In genomic region chr15:38130200-38130567, GRCh38 we compare ENCODE assay signal across 7 cellular contexts.
DNase-seq lines count a peak whose midpoint lies in the region; ATAC-seq and TF ChIP-seq lines count a peak whose summit lies in the region.

No MANE protein-coding gene starts in this region.

- H3K79me2 ChIP-seq in fibroblast of lung (ENCODE audit: control insufficient read depth, insufficient read depth, low read length) = no peaks in the 10 kb centered on the region

- H3K27me3 ChIP-seq in fibroblast of lung (ENCODE audit: control insufficient read depth, insufficient read depth, low read length) (no peaks in the 10 kb centered on the region), WERI-Rb-1 (ENCODE audit: insufficient read depth, low read depth, severe bottlenecking) (no peaks in the 10 kb centered on the region)

- H4K20me1 ChIP-seq in fibroblast of lung (ENCODE audit: control insufficient read depth, extremely low read depth, insufficient read depth, low read length) = no peaks in the 10 kb centered on the region

- H3K4me1 ChIP-seq in fibroblast of lung (ENCODE audit: control insufficient read depth, extremely low read depth, insufficient read depth, low read length) = peaks cover 17% of the 10 kb centered on the region

- TF ChIP-seq CTCF in fibroblast of lung (conservative IDR thresholded peaks at IDR 0.05 in 1 of 2, IDR thresholded peaks at IDR 0.05 in 1 of 2; ENCODE audit: low read depth in 1 of 2, low read length in 2 of 2) (no peak), WERI-Rb-1 (IDR thresholded peaks at IDR 0.05; ENCODE audit: low read depth, low read length) (no peak)

- H3K36me3 ChIP-seq in fibroblast of lung (ENCODE audit: control insufficient read depth, insufficient read depth, low read length) (no peaks in the 10 kb centered on the region), WERI-Rb-1 (no peaks in the 10 kb centered on the region)

- peak overlapping the region; percentile 36 for H2AFZ ChIP-seq in fibroblast of lung (ENCODE audit: low read length)

- H3K9me3 ChIP-seq in fibroblast of lung (ENCODE audit: control insufficient read depth, insufficient read depth, low read depth, low read length) = no peaks in the 10 kb centered on the region
- H3K9me3 ChIP-seq in WERI-Rb-1 (ENCODE audit: severe bottlenecking) = no peaks in the 10 kb centered on the region

- peak; percentile 33 for ATAC-seq in GM21360 (IDR thresholded peaks at IDR 0.05; ENCODE audit: unreplicated experiment)
- ATAC-seq in HG03558 (IDR thresholded peaks at IDR 0.05; ENCODE audit: extremely low read depth, unreplicated experiment) = peak; percentile 3

- peak overlapping the region; percentile 65 for H3K4me2 ChIP-seq in fibroblast of lung (ENCODE audit: extremely low read depth, insufficient read depth, low read length)

- H3K4me3 ChIP-seq in fibroblast of lung (replicated peaks in 1 of 4; ENCODE audit: control extremely low read depth in 1 of 4, insufficient read depth in 1 of 4, low read depth in 3 of 4, low read length in 4 of 4) = peak overlapping the region; percentile 25 to 55 (median 40)
- H3K4me3 ChIP-seq in WERI-Rb-1 (ENCODE audit: low read depth, low read length) = no peak overlapping the region

- no peak for DNase-seq in fibroblast of lung (ENCODE audit: low read depth in 2 of 2)
- peak in 8 of 49 donors; percentile 16 to 65 (median 54) for DNase-seq in substantia nigra (lab: John Stamatoyannopoulos, UW)
- DNase-seq in WERI-Rb-1 = no peak
- no peak for DNase-seq in T-helper 9 cell
- DNase-seq in NCI-H526 treated with DMSO at 0.1 percent for 48 hours (lab: John Stamatoyannopoulos, UW) = no peak

- H3K27ac ChIP-seq in fibroblast of lung (ENCODE audit: insufficient read depth, low read length) (peak overlapping the region; percentile 93), substantia nigra (ENCODE audit: low read depth, low read length, poor library complexity, severe bottlenecking) (peak overlapping the region; percentile 65), WERI-Rb-1 (no peak overlapping the region)

- H3K9ac ChIP-seq in fibroblast of lung (ENCODE audit: insufficient read depth, low read length) = peak overlapping the region; percentile 46
